15 cellular contexts compared by ENCODE assay signal in genomic region chr16:78890496-78890895, GRCh38.
"Had no signal": no experiment of that assay in that cellular context is flagged by ENCODE, and none has a peak within 500 bp of the region (broad histone marks: within the 10 kb centered on the region; RNA-seq: fewer than 3 reads in every experiment).

No MANE protein-coding gene starts in this region.

- H3K4me3 Mint-ChIP-seq: stimulated activated naive CD8-positive, alpha-beta T cell treated with anti-CD3 and anti-CD28 coated beads, Interleukin-15, amount 100 ng/mL, for 72 hours had no signal

- DNase-seq: activated CD4-positive, CD25-positive, alpha-beta regulatory T cell treated with anti-CD3 and anti-CD28 coated beads, Interleukin-2, amount 50 U/mL, for 72 hours; activated T-cell treated with anti-CD3 and anti-CD28 coated beads, Interleukin-2, amount 50 U/mL, for 48 hours; foreskin melanocyte; kidney glomerular epithelial cell; right cardiac atrium; SJCRH30; stimulated activated CD4-positive, alpha-beta T cell treated with anti-CD3 and anti-CD28 coated beads, Interleukin-15, amount 100 ng/mL, for 24 hours; stimulated activated CD4-positive, alpha-beta T cell treated with anti-CD3 and anti-CD28 coated beads, Interleukin-4, amount 100 ng/mL, for 1 hour; stimulated activated naive CD8-positive, alpha-beta T cell treated with anti-CD3 and anti-CD28 coated beads, Interleukin-15, amount 100 ng/mL, for 72 hours; upper lobe of left lung had no signal

- H3K4me1 ChIP-seq: prostate gland, SJCRH30, upper lobe of left lung had no signal

- FAIRE-seq: astrocyte, bronchial epithelial cell had no signal

- H3K27ac ChIP-seq: epithelial cell of prostate, prostate gland, SJCRH30, upper lobe of left lung had no signal

- H3K36me3 ChIP-seq: prostate gland, SJCRH30, upper lobe of left lung had no signal

- H3K27me3 Mint-ChIP-seq: stimulated activated naive CD8-positive, alpha-beta T cell treated with anti-CD3 and anti-CD28 coated beads, Interleukin-15, amount 100 ng/mL, for 72 hours had no signal

- H3K27me3 ChIP-seq: SJCRH30, upper lobe of left lung had no signal

- H3K9me3 ChIP-seq: prostate gland, SJCRH30, upper lobe of left lung had no signal

- ATAC-seq: right cardiac atrium; stimulated activated naive CD8-positive, alpha-beta T cell treated with anti-CD3 and anti-CD28 coated beads, Interleukin-15, amount 100 ng/mL, for 72 hours had no signal

- H3K4me3 ChIP-seq: prostate gland, SJCRH30, skin epidermis, upper lobe of left lung had no signal
